ENCODE assay signal across 8 cellular contexts in the genomic region with DNA sequence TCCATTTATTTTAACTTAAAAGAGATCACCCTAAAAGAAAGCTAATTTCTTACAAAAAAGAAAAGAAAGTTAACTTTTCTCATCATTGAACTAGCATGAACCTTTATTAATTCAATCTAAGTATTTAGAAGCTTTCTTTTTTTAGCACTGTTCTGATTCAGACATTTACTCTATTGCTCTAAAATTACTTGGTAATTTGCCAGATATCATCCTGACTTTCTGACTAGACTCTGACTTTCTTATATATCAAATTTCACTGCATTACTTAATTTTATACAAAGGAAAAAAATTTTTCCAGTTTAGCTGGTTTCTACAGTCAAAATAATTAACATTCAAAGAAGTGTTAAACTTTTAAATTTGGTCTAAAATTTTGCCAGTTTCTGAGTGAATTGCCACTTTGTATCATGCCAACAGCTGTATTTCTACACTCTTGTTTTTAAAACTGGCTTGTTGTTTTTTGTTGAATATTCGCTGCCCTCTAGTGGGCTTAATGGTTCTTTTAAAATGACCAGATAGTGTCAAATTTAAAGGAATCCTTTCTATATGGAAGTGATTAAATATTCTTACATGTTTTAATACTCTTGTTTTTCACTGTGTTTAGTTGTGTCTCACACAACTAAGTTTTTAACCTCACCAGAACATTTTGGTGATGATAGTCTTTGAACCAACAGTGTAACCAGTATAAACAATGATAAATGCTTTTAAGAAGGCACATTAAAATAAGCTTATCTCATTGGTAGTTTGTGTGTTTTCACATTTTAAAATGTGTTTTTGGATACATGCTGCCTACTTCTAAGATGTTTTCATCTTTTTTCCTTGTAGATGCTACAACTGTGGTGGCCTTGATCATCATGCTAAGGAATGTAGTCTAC.
DNase-seq lines count a peak whose midpoint lies in the region; ATAC-seq, FAIRE-seq and TF ChIP-seq lines count a peak whose summit lies in the region.

No MANE protein-coding gene starts in this region.

- TF ChIP-seq CTCF in PC-3 (conservative IDR thresholded peaks at IDR 0.05; ENCODE audit: low read depth, low read length): peak; percentile 78
- peak; percentile 34 to 49 for TF ChIP-seq CTCF in fibroblast of lung (conservative IDR thresholded peaks at IDR 0.05 in 1 of 2, IDR thresholded peaks at IDR 0.05 in 1 of 2; ENCODE audit: low read depth in 1 of 2, low read length in 2 of 2)
- peak in 3 of 5 experiments; percentile 21 to 45 (median 29) for TF ChIP-seq CTCF in gastrocnemius medialis (IDR thresholded peaks at IDR 0.05 in 4 of 5, conservative IDR thresholded peaks at IDR 0.05 in 1 of 5)

- H3K9me3 ChIP-seq in PC-3 (ENCODE audit: low read length) (no peaks in the 10 kb centered on the region), fibroblast of lung (ENCODE audit: control insufficient read depth, insufficient read depth, low read depth, low read length) (no peaks in the 10 kb centered on the region), gastrocnemius medialis (no peaks in the 10 kb centered on the region), MG63 (no peaks in the 10 kb centered on the region)

- intact Hi-C loops in PC-3 (cut with micrococcal nuclease): loop anchor here (1.0 to 5.0 kb wide), 2 partner anchors 82 to 286 kb away; no protein-coding TSS in a partner anchor
- intact Hi-C loops in gastrocnemius medialis (cut with DNase I; ENCODE audit: low total_unique reads): loop anchor here (5.0 kb wide), 2 partner anchors 136 to 396 kb away; no protein-coding TSS in a partner anchor

- H3K4me1 ChIP-seq in PC-3 (ENCODE audit: insufficient read depth, low read length) (peaks cover 19% of the 10 kb centered on the region), fibroblast of lung (ENCODE audit: control insufficient read depth, extremely low read depth, insufficient read depth, low read length) (no peaks in the 10 kb centered on the region), gastrocnemius medialis (no peaks in the 10 kb centered on the region)

- in situ Hi-C loops in gastrocnemius medialis (cut with MboI; ENCODE audit: low sequenced_read_pairs in 4 of 4): loop anchor here in 1 of 4 donors (25.0 kb wide), 1 partner anchor 1234 kb away; no protein-coding TSS in a partner anchor

- H3K36me3 ChIP-seq in PC-3 (ENCODE audit: low read depth, low read length) (no peaks in the 10 kb centered on the region), fibroblast of lung (ENCODE audit: control insufficient read depth, insufficient read depth, low read length) (no peaks in the 10 kb centered on the region), gastrocnemius medialis (no peaks in the 10 kb centered on the region), MG63 (no peaks in the 10 kb centered on the region)

- H3K9me2 ChIP-seq in PC-3 (replicated peaks; ENCODE audit: low read length): no peaks in the 10 kb centered on the region

- DNase-seq in DMS53 (lab: John Stamatoyannopoulos, UW) (peak; percentile 67), HTR-8/SVneo (ENCODE audit: insufficient read length, low spot score) (peak; percentile 27), PC-3 (peak; percentile 71), fibroblast of lung (ENCODE audit: low read depth in 2 of 2) (peak; percentile 40 to 70), gastrocnemius medialis (no peak), MG63 (no peak)

- H3K27ac ChIP-seq in PC-3 (ENCODE audit: low read length) (no peak overlapping the region; the same call in 1 of the 2 replicates), fibroblast of lung (ENCODE audit: insufficient read depth, low read length) (no peak overlapping the region), gastrocnemius medialis (no peak overlapping the region)

- peak overlapping the region; percentile 38; the same call in 1 of the 2 replicates for H2AFZ ChIP-seq in PC-3 (ENCODE audit: low read length)
- H2AFZ ChIP-seq in fibroblast of lung (ENCODE audit: low read length): no peak overlapping the region

- H3K4me3 ChIP-seq in PC-3 (ENCODE audit: low read length) (no peak overlapping the region), fibroblast of lung (replicated peaks in 1 of 4; ENCODE audit: control extremely low read depth in 1 of 4, insufficient read depth in 1 of 4, low read depth in 3 of 4, low read length in 4 of 4) (no peak overlapping the region), gastrocnemius medialis (no peak overlapping the region), MG63 (no peak overlapping the region)

- H3K27me3 ChIP-seq in PC-3 (ENCODE audit: low read length) (no peaks in the 10 kb centered on the region), fibroblast of lung (ENCODE audit: control insufficient read depth, insufficient read depth, low read length) (no peaks in the 10 kb centered on the region), gastrocnemius medialis (no peaks in the 10 kb centered on the region), MG63 (no peaks in the 10 kb centered on the region)

- BruUV-seq in PC-3 (replicated peaks; lab: Mats Ljungman, UMichigan): no TSS peak

- CTCF ChIA-PET in PC-3 (lab: Charles Lee): interaction anchor here (0.6 to 1.0 kb wide), 4 partner anchors 81 to 289 kb away, joined by 3 to 11 read pairs (median 4); no protein-coding TSS in a partner anchor

- H4K20me1 ChIP-seq in PC-3 (ENCODE audit: low read length) (no peaks in the 10 kb centered on the region), fibroblast of lung (ENCODE audit: control insufficient read depth, extremely low read depth, insufficient read depth, low read length) (no peaks in the 10 kb centered on the region)

- POLR2A ChIA-PET in PC-3 (lab: Charles Lee; ENCODE audit: unreplicated experiment): interaction anchor here (0.6 kb wide), 1 partner anchor 80 kb away, joined by 4 read pairs; no protein-coding TSS in a partner anchor

- H3K9ac ChIP-seq in PC-3 (ENCODE audit: low read length): no peak overlapping the region
- H3K9ac ChIP-seq in fibroblast of lung (ENCODE audit: insufficient read depth, low read length): no peak overlapping the region

- ATAC-seq in PC-3: peak; percentile 61
- ATAC-seq in gastrocnemius medialis: no peak
- no peak for ATAC-seq in GM19467 (IDR thresholded peaks at IDR 0.05; ENCODE audit: unreplicated experiment)
- ATAC-seq in HG02571 (IDR thresholded peaks at IDR 0.05; ENCODE audit: unreplicated experiment): no peak

- H3K4me2 ChIP-seq in PC-3 (ENCODE audit: low read length) (peak overlapping the region; percentile 47), fibroblast of lung (ENCODE audit: extremely low read depth, insufficient read depth, low read length) (peak overlapping the region; percentile 13)

- FAIRE-seq in HTR-8/SVneo (lab: Jason Lieb, UNC): no peak

- no peak for TF ChIP-seq POLR2A in gastrocnemius medialis (IDR thresholded peaks at IDR 0.05)

- H3K79me2 ChIP-seq in PC-3 (ENCODE audit: low read length): no peaks in the 10 kb centered on the region
- H3K79me2 ChIP-seq in fibroblast of lung (ENCODE audit: control insufficient read depth, insufficient read depth, low read length): no peaks in the 10 kb centered on the region

- no peaks in the 10 kb centered on the region for H3F3A ChIP-seq in PC-3 (ENCODE audit: low read length, unreplicated experiment)

Comparison
In these comparisons a context has a peak if more than half of its experiments do, and no peak if none do; other contexts are left out.
1. DNase-seq: peak in DMS53 (single experiment), HTR-8/SVneo (single experiment), PC-3 (single experiment) and fibroblast of lung (2 of 2); none in gastrocnemius medialis (0 of 2) and MG63 (single experiment).
2. Peak in every context shown above with its lines, with median percentiles within 50 percentile points of each other: CTCF ChIP-seq.